In the genomic region with DNA sequence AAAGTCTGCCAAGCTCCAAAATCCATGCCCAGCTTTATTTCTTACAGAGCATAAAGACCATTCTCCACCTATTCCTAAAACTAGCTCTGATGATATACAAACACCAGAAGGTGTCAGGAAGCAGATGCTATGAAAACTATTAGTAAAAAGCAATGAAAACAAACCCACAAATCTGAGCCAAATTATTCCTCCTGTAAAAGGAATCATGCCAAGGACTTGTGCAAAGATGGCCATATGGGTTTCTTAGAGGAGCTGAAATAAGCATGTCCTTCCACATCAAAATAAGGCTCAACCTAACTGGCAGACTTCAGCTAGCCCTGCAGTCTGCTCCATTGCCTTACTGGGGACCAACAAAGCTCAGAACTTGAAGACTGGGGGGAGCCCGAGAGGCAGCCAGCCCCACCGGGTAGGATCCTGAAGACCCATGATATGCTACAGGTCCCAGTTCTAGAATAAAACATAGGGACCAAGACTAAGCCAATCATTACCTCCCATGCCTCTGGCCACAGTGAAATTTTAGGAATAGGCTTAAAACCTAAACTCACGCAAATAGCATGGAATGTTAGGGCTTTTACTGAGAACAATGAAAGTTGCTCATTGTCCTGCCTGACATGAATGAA, we compare ENCODE assay signal across 24 cellular contexts. TPM values are rescaled to one million over a fixed set of nuclear protein-coding genes. Genes with fewer than 3 reads are reported as not detected.
"Had no signal": no experiment of that assay in that cellular context is flagged by ENCODE, and none has a peak within 500 bp of the region (broad histone marks: within the 10 kb centered on the region; RNA-seq: fewer than 3 reads in every experiment).

No MANE protein-coding gene starts in this region.

- H3K36me3 ChIP-seq: neutrophil, pancreas, right lobe of liver, tibial artery had no signal

- H3K27ac ChIP-seq: neutrophil, pancreas, right lobe of liver, skin epidermis, tibial artery had no signal

- H3K27me3 ChIP-seq: pancreas, right lobe of liver had no signal

- H3K36me3 Mint-ChIP-seq: activated naive CD4-positive, alpha-beta T cell treated with anti-CD3 and anti-CD28 coated beads, Interleukin-2, amount 10 ng/mL, durations not matched to agents 7 days and 5 days; memory B cell; natural killer cell treated with Interleukin-12 subunit alpha and Interleukin-12 subunit beta and Interleukin-15 and Interleukin-18, amount 100 ng/mL, for 72 hours had no signal

- H3K27ac Mint-ChIP-seq: activated naive CD4-positive, alpha-beta T cell treated with anti-CD3 and anti-CD28 coated beads, Interleukin-2, amount 10 ng/mL, durations not matched to agents 7 days and 5 days; activated T-cell treated with anti-CD3 and anti-CD28 coated beads, Interleukin-2, amount 50 U/mL, for 72 hours; dendritic cell treated with granulocyte-macrophage colony-stimulating factor and Interleukin-4, amounts not matched to agents 40 ng/mL and 50 ng/mL, for 4 days; memory B cell; natural killer cell treated with Interleukin-12 subunit alpha and Interleukin-12 subunit beta and Interleukin-15 and Interleukin-18, amount 100 ng/mL, for 72 hours; stimulated activated naive CD8-positive, alpha-beta T cell treated with anti-CD3 and anti-CD28 coated beads, Interleukin-15, Interleukin-2, amounts not matched to agents 100 ng/mL and 50 ng/mL, for 24 hours; T-helper 17 cell had no signal

- H3K9me3 Mint-ChIP-seq: natural killer cell treated with Interleukin-12 subunit alpha and Interleukin-12 subunit beta and Interleukin-15 and Interleukin-18, amount 100 ng/mL, for 72 hours; stimulated activated naive CD8-positive, alpha-beta T cell treated with anti-CD3 and anti-CD28 coated beads, Interleukin-15, Interleukin-2, amounts not matched to agents 100 ng/mL and 50 ng/mL, for 24 hours had no signal

- ATAC-seq: activated T-cell treated with anti-CD3 and anti-CD28 coated beads, Interleukin-2, amount 50 U/mL, for 72 hours; esophagus mucosa; natural killer cell treated with Interleukin-12 subunit alpha and Interleukin-12 subunit beta and Interleukin-15 and Interleukin-18, amount 100 ng/mL, for 72 hours; pancreas; right lobe of liver; T-helper 17 cell had no signal

- DNase-seq: activated CD4-positive, alpha-beta T cell treated with anti-CD3 and anti-CD28 coated beads for 4 hours; activated CD4-positive, alpha-beta T cell treated with anti-CD3 and anti-CD28 coated beads, Interleukin-2, amount 50 U/mL, for 48 hours; activated CD4-positive, CD25-positive, alpha-beta regulatory T cell; activated effector memory CD4-positive, alpha-beta T cell treated with Interleukin-2 at 50 U/mL for 16 hours; activated naive CD4-positive, alpha-beta T cell treated with anti-CD3 and anti-CD28 coated beads, Interleukin-2, amount 10 ng/mL, durations not matched to agents 7 days and 5 days; activated T-cell treated with anti-CD3 and anti-CD28 coated beads, Interleukin-2, amount 50 U/mL, for 72 hours; amygdala; effector CD8-positive, alpha-beta T cell; glutamatergic neuron; hippocampal formation; pancreas; stimulated activated CD4-positive, alpha-beta T cell treated with anti-CD3 and anti-CD28 coated beads, Interleukin-1b, Interleukin-23, amount 100 ng/mL, for 48 hours; substantia nigra; T-helper 17 cell; tibial artery had no signal

- H3K4me3 Mint-ChIP-seq: activated naive CD4-positive, alpha-beta T cell treated with anti-CD3 and anti-CD28 coated beads, Interleukin-2, amount 10 ng/mL, durations not matched to agents 7 days and 5 days; activated T-cell treated with anti-CD3 and anti-CD28 coated beads, Interleukin-2, amount 50 U/mL, for 72 hours; dendritic cell treated with granulocyte-macrophage colony-stimulating factor and Interleukin-4, amounts not matched to agents 40 ng/mL and 50 ng/mL, for 4 days; memory B cell; natural killer cell treated with Interleukin-12 subunit alpha and Interleukin-12 subunit beta and Interleukin-15 and Interleukin-18, amount 100 ng/mL, for 72 hours; stimulated activated naive CD8-positive, alpha-beta T cell treated with anti-CD3 and anti-CD28 coated beads, Interleukin-15, Interleukin-2, amounts not matched to agents 100 ng/mL and 50 ng/mL, for 24 hours; T-helper 17 cell had no signal

- H3K9me3 ChIP-seq: neutrophil, pancreas, right lobe of liver, tibial artery had no signal

- H3K4me3 ChIP-seq: pancreas, right lobe of liver, skin epidermis, tibial artery had no signal

RNA-seq across cellular contexts. Expression of a gene that starts 42.8 kb away (rescaled TPM):
- total RNA-seq: activated T-cell treated with anti-CD3 and anti-CD28 coated beads, Interleukin-2, amount 50 U/mL, for 72 hours; frontal cortex; natural killer cell treated with Interleukin-12 subunit alpha and Interleukin-12 subunit beta and Interleukin-15 and Interleukin-18, amount 100 ng/mL, for 72 hours; T-helper 17 cell had no signal
